Comparison of ENCODE assay signal across 8 cellular contexts in the genomic region with DNA sequence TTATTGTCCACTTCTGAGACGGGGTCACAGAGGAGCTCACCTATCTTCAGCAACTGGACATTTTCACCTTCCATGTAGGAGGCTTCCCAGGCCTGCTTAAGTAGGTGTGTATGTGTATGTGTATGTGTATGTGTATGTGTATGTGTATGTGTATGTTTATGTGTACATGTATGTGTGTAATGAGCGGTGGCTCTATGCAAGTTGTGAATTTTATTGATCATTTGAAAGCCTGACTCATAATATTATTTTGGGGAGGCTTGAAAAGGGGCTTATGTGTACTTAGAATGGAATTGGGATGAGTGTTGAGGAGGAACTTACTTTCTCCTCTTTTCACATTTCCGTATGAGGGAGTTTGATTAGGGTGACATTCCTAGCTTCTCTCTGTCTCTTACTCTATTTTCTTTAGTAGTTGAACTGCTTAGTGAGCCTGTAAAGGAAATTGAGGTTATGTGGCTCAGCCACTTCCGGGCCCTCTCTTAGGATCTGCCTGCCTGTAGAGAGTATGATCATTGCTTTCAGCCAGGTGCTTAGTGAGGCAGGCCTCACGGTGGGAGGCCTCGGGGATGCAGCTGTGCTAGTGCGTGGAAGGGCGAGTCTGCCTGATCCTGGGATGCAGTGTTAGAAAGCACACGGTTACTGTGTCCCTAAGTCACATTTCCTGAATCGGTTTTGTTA.
DNase-seq lines count a peak whose midpoint lies in the region; ATAC-seq lines count a peak whose summit lies in the region.

No MANE protein-coding gene starts in this region.

- DNase-seq in NCI-H2107 (lab: John Stamatoyannopoulos, UW) (peak; percentile 53), HPDE6-E6E7 (ENCODE audit: extremely low spot score) (no peak), foreskin melanocyte (no peak), NCI-H446 treated with DMSO at 0.1 percent for 48 hours (lab: John Stamatoyannopoulos, UW) (no peak)
- DNase-seq in activated T-cell treated with anti-CD3 and anti-CD28 coated beads, Interleukin-2, amount 50 U/mL, for 1 hour, result peak; percentile 66
- peak; percentile 47 to 51 for DNase-seq in stimulated activated CD4-positive, alpha-beta T cell treated with anti-CD3 and anti-CD28 coated beads, Interleukin-15, amount 100 ng/mL, for 48 hours (ENCODE audit: low read depth in 2 of 2)

- peak; percentile 76 for ATAC-seq in GM18868 (IDR thresholded peaks at IDR 0.05; ENCODE audit: unreplicated experiment)
- ATAC-seq in HG02678 (IDR thresholded peaks at IDR 0.05; ENCODE audit: unreplicated experiment), result peak; percentile 82

Comparison
In these comparisons a context has a peak if more than half of its experiments do, and no peak if none do; other contexts are left out.
1. DNase-seq: peak in NCI-H2107 (single experiment), activated T-cell treated with anti-CD3 and anti-CD28 coated beads, Interleukin-2, amount 50 U/mL, for 1 hour (single experiment) and stimulated activated CD4-positive, alpha-beta T cell treated with anti-CD3 and anti-CD28 coated beads, Interleukin-15, amount 100 ng/mL, for 48 hours (2 of 2); none in HPDE6-E6E7 (single experiment), foreskin melanocyte (single experiment) and NCI-H446 treated with DMSO at 0.1 percent for 48 hours (single experiment).